ENCODE assay signal across 7 cellular contexts in the genomic region with DNA sequence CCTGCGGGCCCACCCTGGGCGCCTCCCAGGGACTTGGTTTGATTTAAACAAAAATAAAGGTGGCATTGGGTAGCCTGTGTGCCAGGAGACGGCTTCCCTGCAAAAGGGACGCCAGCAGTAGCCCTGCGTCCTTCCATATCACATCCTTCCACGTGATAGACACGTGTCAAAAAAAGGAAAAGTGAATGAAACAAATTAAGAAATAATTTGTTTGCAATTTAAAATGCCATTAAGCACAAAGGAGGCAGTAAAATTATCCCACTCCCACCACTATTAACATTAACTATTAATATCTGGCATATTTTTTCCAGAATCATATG. TPM values are rescaled to one million over a fixed set of nuclear protein-coding genes. Genes with fewer than 3 reads are reported as not detected.
DNase-seq lines count a peak whose midpoint lies in the region; ATAC-seq and TF ChIP-seq lines count a peak whose summit lies in the region.

No MANE protein-coding gene starts in this region.

- H3K9me3 ChIP-seq in iPS-20b (ENCODE audit: insufficient read depth, low read depth, low read length) (no peaks in the 10 kb centered on the region), stomach (no peaks in the 10 kb centered on the region)

- intact Hi-C loops in stomach (cut with DNase I; ENCODE audit: low total_unique reads), result no loop called here

- TF ChIP-seq EP300 in stomach (IDR thresholded peaks at IDR 0.05), result no peak

- H3K27ac Mint-ChIP-seq in activated naive CD8-positive, alpha-beta T cell treated with anti-CD3 and anti-CD28 coated beads, Interleukin-2, amount 10 ng/mL, durations not matched to agents 7 days and 5 days, result peak overlapping the region; percentile 83

- no peak for TF ChIP-seq POLR2A in stomach (IDR thresholded peaks at IDR 0.05)

- H3K36me3 Mint-ChIP-seq in activated naive CD8-positive, alpha-beta T cell treated with anti-CD3 and anti-CD28 coated beads, Interleukin-2, amount 10 ng/mL, durations not matched to agents 7 days and 5 days, result peaks cover 3% of the 10 kb centered on the region

- H3K9me3 Mint-ChIP-seq in activated naive CD8-positive, alpha-beta T cell treated with anti-CD3 and anti-CD28 coated beads, Interleukin-2, amount 10 ng/mL, durations not matched to agents 7 days and 5 days, result no peaks in the 10 kb centered on the region

- no peak for ATAC-seq in activated naive CD8-positive, alpha-beta T cell treated with anti-CD3 and anti-CD28 coated beads, Interleukin-2, amount 10 ng/mL, durations not matched to agents 7 days and 5 days (ENCODE audit: low read depth)
- ATAC-seq in GM21717 (IDR thresholded peaks at IDR 0.05; ENCODE audit: unreplicated experiment), result no peak

- peaks cover 20% of the 10 kb centered on the region for H3K4me1 Mint-ChIP-seq in activated naive CD8-positive, alpha-beta T cell treated with anti-CD3 and anti-CD28 coated beads, Interleukin-2, amount 10 ng/mL, durations not matched to agents 7 days and 5 days

- no peak overlapping the region for H3K27ac ChIP-seq in iPS-20b (ENCODE audit: low read length)
- H3K27ac ChIP-seq in stomach, result peak overlapping the region; percentile 80 to 95 (median 92)

- no peak for TF ChIP-seq CTCF in stomach (IDR thresholded peaks at IDR 0.05)

- no peaks in the 10 kb centered on the region for H3K36me3 ChIP-seq in iPS-20b (ENCODE audit: insufficient read depth, low read depth, low read length)
- H3K36me3 ChIP-seq in stomach, result peaks cover 0 to 19% (median 14%) of the 10 kb centered on the region in 4 donors

- CTCF ChIA-PET in HEK293T (lab: Yijun Ruan, JAX), result interaction anchor here (1.0 to 3.0 kb wide), 5 partner anchors 11 to 228 kb away, joined by 3 to 13 read pairs (median 6); no protein-coding TSS in a partner anchor

- H3K4me3 Mint-ChIP-seq in activated naive CD8-positive, alpha-beta T cell treated with anti-CD3 and anti-CD28 coated beads, Interleukin-2, amount 10 ng/mL, durations not matched to agents 7 days and 5 days, result peak overlapping the region; percentile 73

- H3K4me3 ChIP-seq in iPS-20b (ENCODE audit: low read length) (peak overlapping the region; percentile 23; the same call in 1 of the 2 replicates), stomach (peak overlapping the region; percentile 26 to 41 (median 33))

- no peak for DNase-seq in HEK293T (ENCODE audit: extremely low spot score)
- DNase-seq in activated naive CD8-positive, alpha-beta T cell treated with anti-CD3 and anti-CD28 coated beads, Interleukin-2, amount 10 ng/mL, durations not matched to agents 7 days and 5 days, result no peak
- DNase-seq in stomach, result no peak
- DNase-seq in NCI-H2107 treated with DMSO at 0.1 percent for 48 hours (lab: John Stamatoyannopoulos, UW; ENCODE audit: unreplicated experiment), result no peak
- no peak for DNase-seq in NCI-H146 (lab: John Stamatoyannopoulos, UW)

- H3K9ac ChIP-seq in iPS-20b (ENCODE audit: low read depth, low read length), result no peak overlapping the region

- 11 to 18% (median 15%) methylated on average over 7 of the region's 7 CpGs for WGBS in stomach, 5 donors

- H3K27me3 Mint-ChIP-seq in activated naive CD8-positive, alpha-beta T cell treated with anti-CD3 and anti-CD28 coated beads, Interleukin-2, amount 10 ng/mL, durations not matched to agents 7 days and 5 days, result no peaks in the 10 kb centered on the region

- H3K4me1 ChIP-seq in iPS-20b (ENCODE audit: insufficient read depth, low read length), result peaks cover 6% of the 10 kb centered on the region; the same call in 1 of the 2 replicates
- H3K4me1 ChIP-seq in stomach, result peaks cover 19 to 63% (median 42%) of the 10 kb centered on the region in 4 donors

- POLR2A ChIA-PET in HEK293T (lab: Yijun Ruan, JAX), result interaction anchor here (1.4 kb wide), 1 partner anchor 94 kb away, joined by 4 read pairs; no protein-coding TSS in a partner anchor
- POLR2A ChIA-PET in activated naive CD8-positive, alpha-beta T cell treated with anti-CD3 and anti-CD28 coated beads, Interleukin-2, amount 10 ng/mL, durations not matched to agents 7 days and 5 days (lab: Charles Lee), result interaction anchor here (1.0 to 2.3 kb wide), 4 partner anchors 89 to 229 kb away, joined by 3 to 9 read pairs (median 6); a partner anchor contains a TSS

- H3K27me3 ChIP-seq in iPS-20b (ENCODE audit: insufficient read depth, low read length) (peaks cover 5% of the 10 kb centered on the region), stomach (no peaks in the 10 kb centered on the region)

TF ChIP-seq in HEK293T, 16 proteins besides CTCF, POLR2A, EP300 and RAD21:
- TF ChIP-seq BHLHE40 (IDR thresholded peaks at IDR 0.05; ENCODE audit: borderline replicate concordance) (no peak), L3MBTL2 (conservative IDR thresholded peaks at IDR 0.05) (peak; percentile 17)

RNA-seq across cellular contexts. Expression of a gene that starts 7.6 kb away (rescaled TPM):
- total RNA-seq in activated naive CD8-positive, alpha-beta T cell treated with anti-CD3 and anti-CD28 coated beads, Interleukin-2, amount 10 ng/mL, durations not matched to agents 7 days and 5 days, result not detected
- total RNA-seq in stomach, result 100 to 1,000 TPM in 1 of 5 donors, 10 to 100 TPM in 3, 1 to 10 TPM in 1; 5.7 to 133 (median 14.3) TPM
- polyA plus RNA-seq in stomach, result 10 to 100 TPM in 1 of 3 donors, under 1 TPM in 1, not detected in 1; 0.56 to 67.8 TPM

RNA-seq across cellular contexts. Expression of a gene that starts 42.1 kb away (rescaled TPM):
- 1 to 10 TPM; 4.6 to 4.7 TPM for total RNA-seq in activated naive CD8-positive, alpha-beta T cell treated with anti-CD3 and anti-CD28 coated beads, Interleukin-2, amount 10 ng/mL, durations not matched to agents 7 days and 5 days
- total RNA-seq in stomach, result 100 to 1,000 TPM in 1 of 5 donors, 10 to 100 TPM in 4; 23.5 to 153 (median 97.4) TPM
- 10 to 100 TPM; 35.4 to 67.8 (median 55.8) TPM for polyA plus RNA-seq in stomach

Comparison
In these comparisons a context has a peak if more than half of its experiments do, and no peak if none do; other contexts are left out.
1. RNA of a gene that starts 7.6 kb away (total RNA-seq): 5.7 to 133 TPM in stomach; not detected in activated naive CD8-positive, alpha-beta T cell treated with anti-CD3 and anti-CD28 coated beads, Interleukin-2, amount 10 ng/mL, durations not matched to agents 7 days and 5 days; every median in the first group is over 4 times any median in the second.
2. RNA of a gene that starts 42.1 kb away (total RNA-seq): 23.5 to 153 TPM in stomach; 4.6 to 4.7 TPM in activated naive CD8-positive, alpha-beta T cell treated with anti-CD3 and anti-CD28 coated beads, Interleukin-2, amount 10 ng/mL, durations not matched to agents 7 days and 5 days; every median in the first group is over 4 times any median in the second.